2 cellular contexts compared by ENCODE assay signal in genomic region chr10:34701194-34701593, GRCh38.
TF ChIP-seq lines count a peak whose summit lies in the region.

No MANE protein-coding gene starts in this region.

TF ChIP-seq in HepG2, 621 proteins besides CTCF, POLR2A, EP300 and RAD21:
- TF ChIP-seq FOXP1 (IDR thresholded peaks at IDR 0.05): peak; percentile 89
- TF ChIP-seq FOXP1 (CRISPR knock-in tag; IDR thresholded peaks at IDR 0.05): no peak
- TF ChIP-seq ISX (CRISPR knock-in tag; conservative IDR thresholded peaks at IDR 0.05): no peak

TF ChIP-seq in H1, 55 proteins besides CTCF, POLR2A, EP300 and RAD21:
- TF ChIP-seq POU5F1 (IDR thresholded peaks at IDR 0.05; ENCODE audit: low read depth, low read length): no peak
- no peak for TF ChIP-seq KDM1A (IDR thresholded peaks at IDR 0.05; ENCODE audit: borderline replicate concordance, low read length)
- no peak for TF ChIP-seq SIN3A (conservative IDR thresholded peaks at IDR 0.05 in 1 of 2, IDR thresholded peaks at IDR 0.05 in 1 of 2; ENCODE audit: low read depth in 1 of 2, low read length in 2 of 2)
- TF ChIP-seq HDAC2 (IDR thresholded peaks at IDR 0.05; ENCODE audit: borderline replicate concordance in 1 of 2, low read depth in 2 of 2, low read length in 2 of 2): no peak
- no peak for TF ChIP-seq TCF12 (IDR thresholded peaks at IDR 0.05; ENCODE audit: low read depth, low read length)
- TF ChIP-seq SRF (IDR thresholded peaks at IDR 0.05; ENCODE audit: low read depth, low read length): no peak
- no peak for TF ChIP-seq RNF2 (IDR thresholded peaks at IDR 0.05; ENCODE audit: borderline replicate concordance, low read depth, low read length, missing control alignments, poor library complexity, severe bottlenecking)
- TF ChIP-seq SP4 (IDR thresholded peaks at IDR 0.05; ENCODE audit: low read length): no peak
- no peak for TF ChIP-seq SIRT6 (IDR thresholded peaks at IDR 0.05; ENCODE audit: low read length)
- TF ChIP-seq HDAC6 (IDR thresholded peaks at IDR 0.05; ENCODE audit: low read depth, low read length): no peak
- TF ChIP-seq CTBP2 (IDR thresholded peaks at IDR 0.05; ENCODE audit: borderline replicate concordance, insufficient read depth, insufficient read length, low read length): no peak
- TF ChIP-seq YY1 (IDR thresholded peaks at IDR 0.05; ENCODE audit: low read depth, low read length): no peak
- no peak for TF ChIP-seq MAX (IDR thresholded peaks at IDR 0.05)
